Comparison of ENCODE assay signal across 21 cellular contexts in genomic region chr3:59780209-59780608, GRCh38.
DNase-seq lines count a peak whose midpoint lies in the region; ATAC-seq and TF ChIP-seq lines count a peak whose summit lies in the region.
"Had no signal": no experiment of that assay in that cellular context is flagged by ENCODE, and none has a peak within 500 bp of the region (broad histone marks: within the 10 kb centered on the region; RNA-seq: fewer than 3 reads in every experiment).

No MANE protein-coding gene starts in this region.

- intact Hi-C loops in IMR-90 (cut with micrococcal nuclease) (no loop called here), PC-3 (cut with micrococcal nuclease) (no loop called here)

- no peak overlapping the region for H3K9ac ChIP-seq in IMR-90 (ENCODE audit: low read depth, low read length)
- H3K9ac ChIP-seq in PC-3 (ENCODE audit: low read length) = no peak overlapping the region
- H3K9ac ChIP-seq: BLaER1 had no signal

- no peak overlapping the region for H3K23ac ChIP-seq in IMR-90 (ENCODE audit: low read depth, low read length)

- peak; percentile 30 for DNase-seq in AG10803 (ENCODE audit: low read depth)
- no peak for DNase-seq in IMR-90
- DNase-seq in NCI-H82 treated with DMSO at 0.1 percent for 48 hours (lab: John Stamatoyannopoulos, UW; ENCODE audit: unreplicated experiment) = peak; percentile 87
- peak; percentile 17 for DNase-seq in iris pigment epithelial cell (ENCODE audit: low read depth)
- DNase-seq in PC-3 = no peak
- DNase-seq in caudate nucleus (lab: John Stamatoyannopoulos, UW) = no peak
- DNase-seq: BE2C; C1 segment of cervical spinal cord; CD4-positive, alpha-beta memory T cell; CD4-positive, CD25-positive, alpha-beta regulatory T cell; CD8-positive, alpha-beta memory T cell; COR-L47; DMS 273 treated with DMSO at 0.1 percent for 48 hours; DMS153; DMS79 treated with DMSO at 0.1 percent for 48 hours; GDM1 had no signal

- peaks cover under 1% of the 10 kb centered on the region; the same call in 1 of the 2 replicates for H3K9me1 ChIP-seq in IMR-90 (ENCODE audit: insufficient read depth, low read length)

- 100% methylated on average over 1 of the region's 2 CpGs; no CpG with 5 or more reads in 1 of the 2 experiments for WGBS in IMR-90 (ENCODE audit: extremely low coverage in 2 of 2, insufficient read length in 1 of 2), 2 experiments

- H3K9me3 ChIP-seq in IMR-90 (ENCODE audit: control insufficient read depth, insufficient read depth, low read length) = no peaks in the 10 kb centered on the region
- H3K9me3 ChIP-seq in PC-3 (ENCODE audit: low read length) = no peaks in the 10 kb centered on the region
- H3K9me3 ChIP-seq: A549, BE2C, BLaER1 had no signal

- H3K36me3 ChIP-seq in IMR-90 (ENCODE audit: control insufficient read depth, insufficient read depth, low read length) (no peaks in the 10 kb centered on the region), PC-3 (ENCODE audit: low read depth, low read length) (no peaks in the 10 kb centered on the region)
- H3K36me3 ChIP-seq: BE2C, BLaER1 had no signal

- H3K56ac ChIP-seq in IMR-90 (ENCODE audit: extremely low read depth, insufficient read depth, low read length) = no peak overlapping the region

- H3K27ac ChIP-seq in IMR-90 (ENCODE audit: insufficient read depth, low read length) = no peak overlapping the region
- H3K27ac ChIP-seq in PC-3 (ENCODE audit: low read length) = no peak overlapping the region
- H3K27ac ChIP-seq in caudate nucleus (ENCODE audit: low read depth, low read length) = no peak overlapping the region
- H3K27ac ChIP-seq: 22Rv1, A549, BLaER1 had no signal

- H3K4me2 ChIP-seq in IMR-90 (ENCODE audit: low read depth, low read length) (no peak overlapping the region), PC-3 (ENCODE audit: low read length) (no peak overlapping the region)
- H3K4me2 ChIP-seq: A549, BLaER1 had no signal

- H3K18ac ChIP-seq in IMR-90 (ENCODE audit: low read depth, low read length) = no peak overlapping the region

- H4K5ac ChIP-seq in IMR-90 (ENCODE audit: low read depth, low read length) = no peak overlapping the region

- H2BK20ac ChIP-seq in IMR-90 (ENCODE audit: low read depth, low read length) = no peak overlapping the region

- H2AFZ ChIP-seq in IMR-90 (replicated peaks; ENCODE audit: low read length, poor library complexity) (no peak overlapping the region), PC-3 (ENCODE audit: low read length) (no peak overlapping the region)

- H3F3A ChIP-seq in PC-3 (ENCODE audit: low read length, unreplicated experiment) = no peaks in the 10 kb centered on the region

- no peak overlapping the region for H4K8ac ChIP-seq in IMR-90 (ENCODE audit: low read depth in 2 of 2, low read length in 2 of 2)

- no peaks in the 10 kb centered on the region for H3K9me2 ChIP-seq in PC-3 (replicated peaks; ENCODE audit: low read length)

- H3K79me1 ChIP-seq in IMR-90 (ENCODE audit: low read depth in 1 of 2, low read length in 2 of 2) = no peaks in the 10 kb centered on the region

- H3K4me1 ChIP-seq in IMR-90 (ENCODE audit: control insufficient read depth, insufficient read depth, low read length) (peaks cover under 1% of the 10 kb centered on the region), PC-3 (ENCODE audit: insufficient read depth, low read length) (peaks cover 2% of the 10 kb centered on the region; the same call in 1 of the 2 replicates)
- H3K4me1 ChIP-seq: A549 had no signal

- no peak overlapping the region for H2AK9ac ChIP-seq in IMR-90 (replicated peaks; ENCODE audit: low read depth, low read length, poor library complexity)

- no peak overlapping the region for H3K4ac ChIP-seq in IMR-90 (ENCODE audit: low read depth, low read length)

- no peak overlapping the region for H4K91ac ChIP-seq in IMR-90 (ENCODE audit: insufficient read depth, low read depth, low read length)

- TF ChIP-seq CTCF in AG10803 (conservative IDR thresholded peaks at IDR 0.05; ENCODE audit: low read length) (no peak), IMR-90 (conservative IDR thresholded peaks at IDR 0.05; ENCODE audit: low read depth, low read length) (no peak), PC-3 (conservative IDR thresholded peaks at IDR 0.05; ENCODE audit: low read depth, low read length) (no peak)

- no TSS peak for BruUV-seq in IMR-90 (replicated peaks; lab: Mats Ljungman, UMichigan)
- BruUV-seq in PC-3 (replicated peaks; lab: Mats Ljungman, UMichigan) = no TSS peak

- peak overlapping the region; percentile 27; the same call in 2 of the 3 replicates for H2BK15ac ChIP-seq in IMR-90 (ENCODE audit: low read depth, low read length)

- H3K4me3 ChIP-seq in AG10803 (ENCODE audit: low read length) (no peak overlapping the region), IMR-90 (ENCODE audit: insufficient read depth, low read depth, low read length) (no peak overlapping the region), PC-3 (ENCODE audit: low read length) (no peak overlapping the region)
- H3K4me3 ChIP-seq: A549, BLaER1, GM12878 had no signal

- ATAC-seq in IMR-90 (ENCODE audit: low read depth) (peak; percentile 67), PC-3 (no peak), GM21447 (IDR thresholded peaks at IDR 0.05; ENCODE audit: unreplicated experiment) (no peak)
- ATAC-seq: A549, GM12878 had no signal

- POLR2A ChIA-PET in IMR-90 (lab: Charles Lee; ENCODE audit: unreplicated experiment) = no interaction called here
- POLR2A ChIA-PET in PC-3 (lab: Charles Lee; ENCODE audit: unreplicated experiment) = no interaction called here

- no peaks in the 10 kb centered on the region for H3K79me2 ChIP-seq in PC-3 (ENCODE audit: low read length)

- CTCF ChIA-PET in IMR-90 (lab: Yijun Ruan, JAX) = no interaction called here
- CTCF ChIA-PET in PC-3 (lab: Charles Lee) = no interaction called here

- H2AK5ac ChIP-seq in IMR-90 (ENCODE audit: low read depth, low read length) = no peak overlapping the region

- no peak overlapping the region for H2BK120ac ChIP-seq in IMR-90 (ENCODE audit: low read depth, low read length)

- H2BK5ac ChIP-seq in IMR-90 (ENCODE audit: low read depth, low read length, poor library complexity, severe bottlenecking) = no peak overlapping the region

- H3K27me3 ChIP-seq in IMR-90 (ENCODE audit: control insufficient read depth, insufficient read depth, low read length) = no peaks in the 10 kb centered on the region
- no peaks in the 10 kb centered on the region for H3K27me3 ChIP-seq in PC-3 (ENCODE audit: low read length)
- H3K27me3 ChIP-seq: BE2C, BLaER1 had no signal

- no peak overlapping the region for H3K14ac ChIP-seq in IMR-90 (replicated peaks; ENCODE audit: low read depth, low read length)

- dilution Hi-C loops in IMR-90 (cut with HindIII; ENCODE audit: low sequenced_read_pairs, unreplicated experiment) = no loop called here

- no peak for TF ChIP-seq POLR2A in IMR-90 (IDR thresholded peaks at IDR 0.05; ENCODE audit: low read depth, low read length)

- TF ChIP-seq RAD21 in IMR-90 (IDR thresholded peaks at IDR 0.05; ENCODE audit: low read length) = no peak

- in situ Hi-C loops in IMR-90 (cut with MboI; ENCODE audit: low sequenced_read_pairs) = no loop called here

- no peaks in the 10 kb centered on the region for H4K20me1 ChIP-seq in IMR-90 (ENCODE audit: insufficient read depth, low read length)
- no peaks in the 10 kb centered on the region for H4K20me1 ChIP-seq in PC-3 (ENCODE audit: low read length)
- H4K20me1 ChIP-seq: BLaER1 had no signal

TF ChIP-seq in IMR-90, 13 proteins besides CTCF, POLR2A, EP300 and RAD21:
- TF ChIP-seq ELK1 (IDR thresholded peaks at IDR 0.05; ENCODE audit: borderline replicate concordance, low read depth, low read length) (no peak), RFX5 (IDR thresholded peaks at IDR 0.05; ENCODE audit: low read depth, low read length) (no peak), MAFK (IDR thresholded peaks at IDR 0.05; ENCODE audit: low read depth, low read length) (no peak), SMC3 (IDR thresholded peaks at IDR 0.05; ENCODE audit: low read depth, low read length) (no peak), FOS (IDR thresholded peaks at IDR 0.05; ENCODE audit: low read depth, low read length) (no peak), CEBPB (IDR thresholded peaks at IDR 0.05; ENCODE audit: low read depth, low read length) (no peak), USF2 (IDR thresholded peaks at IDR 0.05; ENCODE audit: low read depth, low read length) (no peak), MXI1 (IDR thresholded peaks at IDR 0.05; ENCODE audit: borderline replicate concordance, low read depth, low read length) (no peak), NFE2L2 (IDR thresholded peaks at IDR 0.05; ENCODE audit: low read depth, low read length) (no peak), CHD1 (IDR thresholded peaks at IDR 0.05; ENCODE audit: low read depth, low read length) (no peak), MAZ (IDR thresholded peaks at IDR 0.05; ENCODE audit: borderline replicate concordance, low read depth, low read length) (no peak), RCOR1 (IDR thresholded peaks at IDR 0.05; ENCODE audit: insufficient replicate concordance, low read length) (no peak), BHLHE40 (IDR thresholded peaks at IDR 0.05; ENCODE audit: low read depth, low read length) (no peak)
TF ChIP-seq in IMR-90: peak in this region for 0.

Comparison
In these comparisons a context has a peak if more than half of its experiments do, and no peak if none do; other contexts are left out.
1. DNase-seq: peak in AG10803 (single experiment), NCI-H82 treated with DMSO at 0.1 percent for 48 hours (single experiment) and iris pigment epithelial cell (single experiment); none in IMR-90 (single experiment), PC-3 (single experiment) and caudate nucleus (0 of 61).